ENCODE assay signal across 21 cellular contexts in the genomic region with DNA sequence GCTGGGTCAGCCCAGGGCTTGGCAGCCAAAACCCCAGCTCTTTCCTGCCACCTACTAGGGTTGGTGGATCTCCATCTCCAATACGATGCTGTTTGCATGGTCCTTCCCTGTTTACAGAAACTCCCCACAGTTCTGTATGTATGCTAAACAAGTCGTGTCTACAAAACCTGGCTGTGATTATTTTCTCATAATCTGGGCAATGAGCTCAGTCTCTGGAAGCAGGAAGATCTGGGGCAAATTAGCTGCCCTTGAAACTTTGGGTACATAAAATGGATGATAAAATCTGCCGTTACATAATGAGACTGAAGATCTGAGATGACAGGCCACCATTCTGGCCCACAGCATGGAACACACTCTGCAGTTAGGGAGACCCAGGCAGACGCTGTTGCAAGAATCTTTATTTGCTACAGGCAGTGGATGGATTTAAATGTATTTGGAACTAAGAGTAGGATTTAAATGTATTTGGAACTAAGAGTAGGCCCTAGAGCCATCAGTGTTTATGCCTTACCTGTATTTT.
"Had no signal": no experiment of that assay in that cellular context is flagged by ENCODE, and none has a peak within 500 bp of the region (broad histone marks: within the 10 kb centered on the region; RNA-seq: fewer than 3 reads in every experiment).

No MANE protein-coding gene starts in this region.

- H3K4me3 Mint-ChIP-seq: endodermal cell; nephron; stimulated activated memory B cell treated with anti-CD40 and anti-IgM and Interleukin-4, amounts not matched to agents 10 μg/mL and 1 μg/mL and 100 μg/mL, for 72 hours; stimulated activated naive CD8-positive, alpha-beta T cell treated with anti-CD3 and anti-CD28 coated beads, Interleukin-15, Interleukin-2, amounts not matched to agents 100 ng/mL and 50 ng/mL, for 24 hours had no signal

- H3K9me3 Mint-ChIP-seq: stimulated activated naive CD8-positive, alpha-beta T cell treated with anti-CD3 and anti-CD28 coated beads, Interleukin-15, Interleukin-2, amounts not matched to agents 100 ng/mL and 50 ng/mL, for 24 hours had no signal

- H3K36me3 ChIP-seq: colonic mucosa had no signal

- H3K27ac ChIP-seq: colonic mucosa, heart left ventricle, pancreas, right lobe of liver, spleen, tibial artery had no signal

- DNase-seq: colonic mucosa; effector CD4-positive, alpha-beta T cell; endodermal cell; erythroblast; foreskin melanocyte; heart left ventricle; hippocampal formation; mammary epithelial cell; occipital lobe; pancreas; retina; right lobe of liver; spleen; stimulated activated CD4-positive, alpha-beta T cell treated with anti-CD3 and anti-CD28 coated beads, Interleukin-15, amount 100 ng/mL, for 24 hours; stimulated activated CD4-positive, alpha-beta T cell treated with anti-CD3 and anti-CD28 coated beads, Interleukin-1b, Interleukin-23, amount 100 ng/mL, for 48 hours; stimulated activated CD4-positive, alpha-beta T cell treated with anti-CD3 and anti-CD28 coated beads, Interleukin-4, amount 100 ng/mL, for 24 hours; tibial artery had no signal

- ATAC-seq: heart left ventricle; stimulated activated memory B cell treated with anti-CD40 and anti-IgM and Interleukin-4, amounts not matched to agents 10 μg/mL and 1 μg/mL and 100 μg/mL, for 72 hours had no signal

- H3K27ac Mint-ChIP-seq: endodermal cell; progenitor cell of endocrine pancreas; stimulated activated memory B cell treated with anti-CD40 and anti-IgM and Interleukin-4, amounts not matched to agents 10 μg/mL and 1 μg/mL and 100 μg/mL, for 72 hours; stimulated activated naive CD8-positive, alpha-beta T cell treated with anti-CD3 and anti-CD28 coated beads, Interleukin-15, Interleukin-2, amounts not matched to agents 100 ng/mL and 50 ng/mL, for 24 hours had no signal

- H3K9me3 ChIP-seq: colonic mucosa, pancreas had no signal

- H3K27me3 Mint-ChIP-seq: progenitor cell of endocrine pancreas; stimulated activated memory B cell treated with anti-CD40 and anti-IgM and Interleukin-4, amounts not matched to agents 10 μg/mL and 1 μg/mL and 100 μg/mL, for 72 hours had no signal

- H3K4me1 ChIP-seq: colonic mucosa, pancreas, right lobe of liver had no signal

- H3K4me3 ChIP-seq: colonic mucosa, heart left ventricle, pancreas, right lobe of liver, spleen, tibial artery had no signal

- H3K27me3 ChIP-seq: colonic mucosa, heart left ventricle, pancreas, right lobe of liver, spleen, tibial artery had no signal
